Comparison of ENCODE assay signal across 22 cellular contexts in genomic region chrX:49247916-49248811, GRCh38. TPM values are rescaled to one million over a fixed set of nuclear protein-coding genes. Genes with fewer than 3 reads are reported as not detected.
"Had no signal": no experiment of that assay in that cellular context is flagged by ENCODE, and none has a peak within 500 bp of the region (broad histone marks: within the 10 kb centered on the region; RNA-seq: fewer than 3 reads in every experiment).

No MANE protein-coding gene starts in this region.

- H3K27me3 Mint-ChIP-seq: activated CD4-positive, alpha-beta memory T cell treated with anti-CD3 and anti-CD28 coated beads for 36 hours; activated naive CD8-positive, alpha-beta T cell treated with anti-CD3 and anti-CD28 coated beads, Interleukin-2, amount 10 ng/mL, durations not matched to agents 7 days and 5 days; brain; central memory CD8-positive, alpha-beta T cell; naive B cell had no signal

- H3K4me3 Mint-ChIP-seq: activated CD4-positive, alpha-beta memory T cell treated with anti-CD3 and anti-CD28 coated beads for 36 hours; activated naive CD8-positive, alpha-beta T cell treated with anti-CD3 and anti-CD28 coated beads, Interleukin-2, amount 10 ng/mL, durations not matched to agents 7 days and 5 days; activated T-cell treated with anti-CD3 and anti-CD28 coated beads, Interleukin-2, amount 50 U/mL, for 72 hours; brain; central memory CD8-positive, alpha-beta T cell; naive B cell; neural progenitor cell had no signal

- H3K36me3 Mint-ChIP-seq: brain had no signal

- H3K9me3 ChIP-seq: left lung, sigmoid colon, thyroid gland had no signal

- H3K27ac ChIP-seq: coronary artery, left lung, neural progenitor cell, parathyroid adenoma, sigmoid colon, thyroid gland had no signal

- H3K27me3 ChIP-seq: left lung, neural progenitor cell, sigmoid colon, thyroid gland had no signal

- H3K4me1 ChIP-seq: left lung, neural progenitor cell, parathyroid adenoma, sigmoid colon, thyroid gland had no signal

- H3K27ac Mint-ChIP-seq: activated CD4-positive, alpha-beta memory T cell treated with anti-CD3 and anti-CD28 coated beads for 36 hours; activated naive CD8-positive, alpha-beta T cell treated with anti-CD3 and anti-CD28 coated beads, Interleukin-2, amount 10 ng/mL, durations not matched to agents 7 days and 5 days; activated T-cell treated with anti-CD3 and anti-CD28 coated beads, Interleukin-2, amount 50 U/mL, for 72 hours; neural progenitor cell had no signal

- H3K4me3 ChIP-seq: coronary artery, left lung, neural progenitor cell, sigmoid colon, thyroid gland had no signal

- H3K4me1 Mint-ChIP-seq: brain, neural progenitor cell had no signal

- DNase-seq: activated CD4-positive, alpha-beta memory T cell treated with anti-CD3 and anti-CD28 coated beads for 36 hours; activated CD4-positive, alpha-beta T cell treated with anti-CD3 and anti-CD28 coated beads for 1 hour; activated naive CD4-positive, alpha-beta T cell; activated naive CD8-positive, alpha-beta T cell treated with anti-CD3 and anti-CD28 coated beads, Interleukin-2, amount 10 ng/mL, durations not matched to agents 7 days and 5 days; activated T-cell treated with anti-CD3 and anti-CD28 coated beads, Interleukin-2, amount 50 U/mL, for 72 hours; foreskin fibroblast; hippocampal formation; left lung; mammary epithelial cell; naive B cell; sigmoid colon; stimulated activated CD4-positive, alpha-beta T cell treated with anti-CD3 and anti-CD28 coated beads, Interleukin-2, amount 100 ng/mL, for 24 hours; T-helper 9 cell; thyroid gland had no signal

- H3K36me3 ChIP-seq: neural progenitor cell, thyroid gland had no signal

- ATAC-seq: activated T-cell treated with anti-CD3 and anti-CD28 coated beads, Interleukin-2, amount 50 U/mL, for 72 hours; left lung had no signal

- H3K9me3 Mint-ChIP-seq: activated CD4-positive, alpha-beta memory T cell treated with anti-CD3 and anti-CD28 coated beads for 36 hours; activated naive CD8-positive, alpha-beta T cell treated with anti-CD3 and anti-CD28 coated beads, Interleukin-2, amount 10 ng/mL, durations not matched to agents 7 days and 5 days; activated T-cell treated with anti-CD3 and anti-CD28 coated beads, Interleukin-2, amount 50 U/mL, for 72 hours; central memory CD8-positive, alpha-beta T cell had no signal

RNA-seq across cellular contexts. Expression of gene CACNA1F, which starts 15.0 kb away (rescaled TPM):
- total RNA-seq: endothelial cell of umbilical vein had no signal
- polyA plus RNA-seq: endothelial cell of umbilical vein, keratinocyte, mammary epithelial cell had no signal

RNA-seq across cellular contexts. Expression of gene FOXP3, which starts 16.3 kb away (rescaled TPM):
- total RNA-seq: endothelial cell of umbilical vein, sigmoid colon, urinary bladder had no signal
